Comparison of ENCODE assay signal across 1 cellular context in genomic region chr1:155745284-155746228, GRCh38.
A peak's percentile ranks its signal among the peaks of the same experiment; 100 is the strongest.
TF ChIP-seq lines count a peak whose summit lies in the region.
"Not testable (repeated sequence)": the region's sequence is repeated elsewhere in the genome, so short reads cannot be mapped to it uniquely, and the experiment has no call there.

No MANE protein-coding gene starts in this region.

TF ChIP-seq in K562, 482 proteins besides CTCF, POLR2A, EP300 and RAD21 (continued from another document and continues in another):
- TF ChIP-seq, protein P1, sequence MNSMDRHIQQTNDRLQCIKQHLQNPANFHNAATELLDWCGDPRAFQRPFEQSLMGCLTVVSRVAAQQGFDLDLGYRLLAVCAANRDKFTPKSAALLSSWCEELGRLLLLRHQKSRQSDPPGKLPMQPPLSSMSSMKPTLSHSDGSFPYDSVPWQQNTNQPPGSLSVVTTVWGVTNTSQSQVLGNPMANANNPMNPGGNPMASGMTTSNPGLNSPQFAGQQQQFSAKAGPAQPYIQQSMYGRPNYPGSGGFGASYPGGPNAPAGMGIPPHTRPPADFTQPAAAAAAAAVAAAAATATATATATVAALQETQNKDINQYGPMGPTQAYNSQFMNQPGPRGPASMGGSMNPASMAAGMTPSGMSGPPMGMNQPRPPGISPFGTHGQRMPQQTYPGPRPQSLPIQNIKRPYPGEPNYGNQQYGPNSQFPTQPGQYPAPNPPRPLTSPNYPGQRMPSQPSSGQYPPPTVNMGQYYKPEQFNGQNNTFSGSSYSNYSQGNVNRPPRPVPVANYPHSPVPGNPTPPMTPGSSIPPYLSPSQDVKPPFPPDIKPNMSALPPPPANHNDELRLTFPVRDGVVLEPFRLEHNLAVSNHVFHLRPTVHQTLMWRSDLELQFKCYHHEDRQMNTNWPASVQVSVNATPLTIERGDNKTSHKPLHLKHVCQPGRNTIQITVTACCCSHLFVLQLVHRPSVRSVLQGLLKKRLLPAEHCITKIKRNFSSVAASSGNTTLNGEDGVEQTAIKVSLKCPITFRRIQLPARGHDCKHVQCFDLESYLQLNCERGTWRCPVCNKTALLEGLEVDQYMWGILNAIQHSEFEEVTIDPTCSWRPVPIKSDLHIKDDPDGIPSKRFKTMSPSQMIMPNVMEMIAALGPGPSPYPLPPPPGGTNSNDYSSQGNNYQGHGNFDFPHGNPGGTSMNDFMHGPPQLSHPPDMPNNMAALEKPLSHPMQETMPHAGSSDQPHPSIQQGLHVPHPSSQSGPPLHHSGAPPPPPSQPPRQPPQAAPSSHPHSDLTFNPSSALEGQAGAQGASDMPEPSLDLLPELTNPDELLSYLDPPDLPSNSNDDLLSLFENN (IDR thresholded peaks at IDR 0.05; ENCODE audit: low read depth in 2 of 2, low read length in 2 of 2) = 0 out of 4 replicates have a peak, but pooled peaks of 1 of the 2 experiments have one; percentile 30
- TF ChIP-seq NFIC (IDR thresholded peaks at IDR 0.05) (peak; percentile 67), ZBTB7A (IDR thresholded peaks at IDR 0.05; ENCODE audit: borderline replicate concordance, control insufficient read depth, low read depth, low read length) (peak; percentile 68; the same call in 1 of the 2 replicates), CREM (IDR thresholded peaks at IDR 0.05; ENCODE audit: low read depth) (peak; percentile 70), MAZ (CRISPR knock-in tag; conservative IDR thresholded peaks at IDR 0.05 in 1 of 2, IDR thresholded peaks at IDR 0.05 in 1 of 2) (peak; percentile 83 to 88), PBX2 (tag; conservative IDR thresholded peaks at IDR 0.05; ENCODE audit: low read depth) (0 out of 2 replicates have a peak, but pooled peaks have one; percentile 20), EP400 (IDR thresholded peaks at IDR 0.05) (peak; percentile 93), ELF1 (tag; IDR thresholded peaks at IDR 0.05) (peak; percentile 84), JUND (IDR thresholded peaks at IDR 0.05; ENCODE audit: borderline replicate concordance, low read depth, low read length) (peak; percentile 41; the same call in 1 of the 2 replicates), ATF1 (tag; IDR thresholded peaks at IDR 0.05) (peak; percentile 73), POLR2B (IDR thresholded peaks at IDR 0.05; ENCODE audit: low read depth, partially characterized antibody) (peak; percentile 79), RB1 (IDR thresholded peaks at IDR 0.05; ENCODE audit: low read depth) (0 out of 2 replicates have a peak, but pooled peaks have one; percentile 38), ATF7 (IDR thresholded peaks at IDR 0.05) (peak; percentile 78), SIN3A (IDR thresholded peaks at IDR 0.05; ENCODE audit: borderline replicate concordance in 2 of 2, control insufficient read depth in 1 of 2, low read depth in 2 of 2, low read length in 2 of 2) (peak in 1 of 2 experiments; percentile 89; a peak in 2 of 4 replicates), SMAD4 (CRISPR knock-in tag; conservative IDR thresholded peaks at IDR 0.05) (peak; percentile 65), TAF9B (IDR thresholded peaks at IDR 0.05; ENCODE audit: partially characterized antibody) (peak; percentile 79), TAF7 (tag; IDR thresholded peaks at IDR 0.05) (peak; percentile 68), ZZZ3 (IDR thresholded peaks at IDR 0.05) (peak; percentile 19; the same call in 1 of the 2 replicates), PML (IDR thresholded peaks at IDR 0.05; ENCODE audit: low read length) (peak; percentile 60; the same call in 1 of the 2 replicates), SOX6 (IDR thresholded peaks at IDR 0.05) (peak; percentile 68), MTA3 (IDR thresholded peaks at IDR 0.05; ENCODE audit: borderline replicate concordance) (peak; percentile 86), EGR1 (conservative IDR thresholded peaks at IDR 0.05) (peak; percentile 88), ZBTB40 (IDR thresholded peaks at IDR 0.05) (peak; percentile 72; the same call in 1 of the 2 replicates), POLR2G (IDR thresholded peaks at IDR 0.05; ENCODE audit: low read depth, low read length) (peak; percentile 91), NR2C2 (CRISPR knock-in tag; IDR thresholded peaks at IDR 0.05) (0 out of 2 replicates have a peak, but pooled peaks have one; percentile 29), HDAC3 (IDR thresholded peaks at IDR 0.05; ENCODE audit: borderline replicate concordance, partially characterized antibody) (peak; percentile 31), SMARCA4 (IDR thresholded peaks at IDR 0.05) (peak; percentile 85), NONO (IDR thresholded peaks at IDR 0.05; ENCODE audit: low read depth in 2 of 2, low read length in 1 of 2) (peak in 1 of 2 experiments; percentile 39; a peak in 1 of 4 replicates), C11orf30 (IDR thresholded peaks at IDR 0.05; ENCODE audit: low read depth) (peak; percentile 52; the same call in 1 of the 2 replicates), CHD2 (IDR thresholded peaks at IDR 0.05; ENCODE audit: low read depth, low read length) (peak; percentile 79; the same call in 1 of the 2 replicates), BRD9 (IDR thresholded peaks at IDR 0.05; ENCODE audit: low read depth, partially characterized antibody) (peak; percentile 58)
- not testable (repeated sequence) for TF ChIP-seq PBX2 (CRISPR knock-in tag; IDR thresholded peaks at IDR 0.05; ENCODE audit: low read depth); JUND (tag; IDR thresholded peaks at IDR 0.05; ENCODE audit: borderline replicate concordance, low read depth, low read length); ATF1 (CRISPR knock-in tag; IDR thresholded peaks at IDR 0.05); ZBTB40 (CRISPR knock-in tag; IDR thresholded peaks at IDR 0.05); NR2C2 (tag; IDR thresholded peaks at IDR 0.05)
- TF ChIP-seq, protein P2, sequence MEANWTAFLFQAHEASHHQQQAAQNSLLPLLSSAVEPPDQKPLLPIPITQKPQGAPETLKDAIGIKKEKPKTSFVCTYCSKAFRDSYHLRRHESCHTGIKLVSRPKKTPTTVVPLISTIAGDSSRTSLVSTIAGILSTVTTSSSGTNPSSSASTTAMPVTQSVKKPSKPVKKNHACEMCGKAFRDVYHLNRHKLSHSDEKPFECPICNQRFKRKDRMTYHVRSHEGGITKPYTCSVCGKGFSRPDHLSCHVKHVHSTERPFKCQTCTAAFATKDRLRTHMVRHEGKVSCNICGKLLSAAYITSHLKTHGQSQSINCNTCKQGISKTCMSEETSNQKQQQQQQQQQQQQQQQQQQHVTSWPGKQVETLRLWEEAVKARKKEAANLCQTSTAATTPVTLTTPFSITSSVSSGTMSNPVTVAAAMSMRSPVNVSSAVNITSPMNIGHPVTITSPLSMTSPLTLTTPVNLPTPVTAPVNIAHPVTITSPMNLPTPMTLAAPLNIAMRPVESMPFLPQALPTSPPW (CRISPR knock-in tag; IDR thresholded peaks at IDR 0.05) = peak; percentile 68
- TF ChIP-seq, protein P3, sequence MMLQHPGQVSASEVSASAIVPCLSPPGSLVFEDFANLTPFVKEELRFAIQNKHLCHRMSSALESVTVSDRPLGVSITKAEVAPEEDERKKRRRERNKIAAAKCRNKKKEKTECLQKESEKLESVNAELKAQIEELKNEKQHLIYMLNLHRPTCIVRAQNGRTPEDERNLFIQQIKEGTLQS (IDR thresholded peaks at IDR 0.05) = not testable (repeated sequence)
- TF ChIP-seq, protein P3 (CRISPR knock-in tag; conservative IDR thresholded peaks at IDR 0.05) = peak; percentile 77
- TF ChIP-seq, protein P4, sequence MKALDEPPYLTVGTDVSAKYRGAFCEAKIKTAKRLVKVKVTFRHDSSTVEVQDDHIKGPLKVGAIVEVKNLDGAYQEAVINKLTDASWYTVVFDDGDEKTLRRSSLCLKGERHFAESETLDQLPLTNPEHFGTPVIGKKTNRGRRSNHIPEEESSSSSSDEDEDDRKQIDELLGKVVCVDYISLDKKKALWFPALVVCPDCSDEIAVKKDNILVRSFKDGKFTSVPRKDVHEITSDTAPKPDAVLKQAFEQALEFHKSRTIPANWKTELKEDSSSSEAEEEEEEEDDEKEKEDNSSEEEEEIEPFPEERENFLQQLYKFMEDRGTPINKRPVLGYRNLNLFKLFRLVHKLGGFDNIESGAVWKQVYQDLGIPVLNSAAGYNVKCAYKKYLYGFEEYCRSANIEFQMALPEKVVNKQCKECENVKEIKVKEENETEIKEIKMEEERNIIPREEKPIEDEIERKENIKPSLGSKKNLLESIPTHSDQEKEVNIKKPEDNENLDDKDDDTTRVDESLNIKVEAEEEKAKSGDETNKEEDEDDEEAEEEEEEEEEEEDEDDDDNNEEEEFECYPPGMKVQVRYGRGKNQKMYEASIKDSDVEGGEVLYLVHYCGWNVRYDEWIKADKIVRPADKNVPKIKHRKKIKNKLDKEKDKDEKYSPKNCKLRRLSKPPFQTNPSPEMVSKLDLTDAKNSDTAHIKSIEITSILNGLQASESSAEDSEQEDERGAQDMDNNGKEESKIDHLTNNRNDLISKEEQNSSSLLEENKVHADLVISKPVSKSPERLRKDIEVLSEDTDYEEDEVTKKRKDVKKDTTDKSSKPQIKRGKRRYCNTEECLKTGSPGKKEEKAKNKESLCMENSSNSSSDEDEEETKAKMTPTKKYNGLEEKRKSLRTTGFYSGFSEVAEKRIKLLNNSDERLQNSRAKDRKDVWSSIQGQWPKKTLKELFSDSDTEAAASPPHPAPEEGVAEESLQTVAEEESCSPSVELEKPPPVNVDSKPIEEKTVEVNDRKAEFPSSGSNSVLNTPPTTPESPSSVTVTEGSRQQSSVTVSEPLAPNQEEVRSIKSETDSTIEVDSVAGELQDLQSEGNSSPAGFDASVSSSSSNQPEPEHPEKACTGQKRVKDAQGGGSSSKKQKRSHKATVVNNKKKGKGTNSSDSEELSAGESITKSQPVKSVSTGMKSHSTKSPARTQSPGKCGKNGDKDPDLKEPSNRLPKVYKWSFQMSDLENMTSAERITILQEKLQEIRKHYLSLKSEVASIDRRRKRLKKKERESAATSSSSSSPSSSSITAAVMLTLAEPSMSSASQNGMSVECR (CRISPR knock-in tag; IDR thresholded peaks at IDR 0.05) = peak; percentile 68; the same call in 1 of the 2 replicates
